ENCODE assay signal across 12 cellular contexts in the genomic region with DNA sequence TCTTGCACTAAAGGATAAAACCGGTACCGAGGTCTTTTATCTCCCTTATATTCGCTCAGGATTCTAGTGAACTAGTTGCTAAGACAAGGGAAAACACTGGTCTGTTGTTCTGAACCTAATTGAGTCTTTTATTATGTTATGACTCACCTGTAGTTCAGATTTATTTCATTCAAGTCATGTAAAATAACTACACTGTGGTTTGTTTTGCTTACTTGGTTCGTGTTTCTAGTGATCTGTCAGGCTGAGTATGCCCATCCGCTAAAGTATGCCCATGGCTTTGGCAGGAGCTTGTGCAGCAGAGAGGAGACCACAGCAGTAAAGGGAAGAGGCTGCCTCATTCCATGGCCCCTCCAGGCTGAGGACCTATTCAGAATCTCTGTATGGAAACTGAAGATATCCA.
DNase-seq lines count a peak whose midpoint lies in the region; ATAC-seq and TF ChIP-seq lines count a peak whose summit lies in the region.
"Had no signal": no experiment of that assay in that cellular context is flagged by ENCODE, and none has a peak within 500 bp of the region (broad histone marks: within the 10 kb centered on the region; RNA-seq: fewer than 3 reads in every experiment).

No MANE protein-coding gene starts in this region.

- H3K4me1 ChIP-seq in right atrium auricular region (peaks cover 0 to 58% of the 10 kb centered on the region in 2 donors), transverse colon (peaks cover 33 to 56% (median 52%) of the 10 kb centered on the region in 4 donors), upper lobe of left lung (peaks cover 24 to 42% (median 32%) of the 10 kb centered on the region in 4 donors), adrenal gland (replicated peaks in 1 of 2) (peaks cover 28 to 54% of the 10 kb centered on the region in 2 donors)

- H3K27me3 Mint-ChIP-seq in T-helper 17 cell: no peaks in the 10 kb centered on the region

- no peaks in the 10 kb centered on the region for H3K9me3 ChIP-seq in right atrium auricular region
- H3K9me3 ChIP-seq in T-helper 17 cell (ENCODE audit: control insufficient read depth, low read length, poor library complexity, severe bottlenecking): no peaks in the 10 kb centered on the region
- H3K9me3 ChIP-seq in transverse colon: no peaks in the 10 kb centered on the region
- no peaks in the 10 kb centered on the region for H3K9me3 ChIP-seq in upper lobe of left lung
- no peaks in the 10 kb centered on the region for H3K9me3 ChIP-seq in adrenal gland (replicated peaks in 1 of 3)

- no peaks in the 10 kb centered on the region for H3K27me3 ChIP-seq in right atrium auricular region
- no peaks in the 10 kb centered on the region for H3K27me3 ChIP-seq in transverse colon
- H3K27me3 ChIP-seq in upper lobe of left lung: no peaks in the 10 kb centered on the region
- no peaks in the 10 kb centered on the region for H3K27me3 ChIP-seq in adrenal gland

- peak; percentile 7 for ATAC-seq in Right ventricle myocardium superior (ENCODE audit: poor library complexity)
- peak; percentile 76 for ATAC-seq in T-helper 17 cell
- no peak for ATAC-seq in upper lobe of left lung (ENCODE audit: low FRiP score in 2 of 2)

- H3K4me1 Mint-ChIP-seq in T-helper 17 cell: peaks cover 41% of the 10 kb centered on the region

- intact Hi-C loops in Right ventricle myocardium superior (cut with DNase I): no loop called here
- intact Hi-C loops in transverse colon (cut with DNase I; ENCODE audit: low total_unique reads): no loop called here
- intact Hi-C loops in adrenal gland (cut with DNase I): no loop called here

- no peak for DNase-seq in Right ventricle myocardium superior
- DNase-seq in right atrium auricular region (ENCODE audit: low spot score): no peak
- DNase-seq in T-helper 17 cell: no peak
- peak; percentile 56 to 68 for DNase-seq in foreskin fibroblast
- DNase-seq in transverse colon: no peak
- DNase-seq in NCI-H146 treated with DMSO at 0.1 percent for 48 hours (lab: John Stamatoyannopoulos, UW; ENCODE audit: unreplicated experiment): no peak
- no peak for DNase-seq in upper lobe of left lung
- no peak for DNase-seq in adrenal gland
- DNase-seq: DND-41; NCI-H226; stimulated activated CD4-positive, alpha-beta T cell treated with anti-CD3 and anti-CD28 coated beads, Interleukin-4, amount 100 ng/mL, for 4 hours; WERI-Rb-1 had no signal

- TF ChIP-seq POLR2A in transverse colon (IDR thresholded peaks at IDR 0.05) (no peak), upper lobe of left lung (IDR thresholded peaks at IDR 0.05) (no peak), adrenal gland (IDR thresholded peaks at IDR 0.05) (no peak)

- WGBS in transverse colon (ENCODE audit: low coverage in 1 of 2), 2 donors: 45 to 57% methylated on average over 5 of the region's 5 CpGs
- 87 to 89% methylated on average over 5 of the region's 5 CpGs for WGBS in upper lobe of left lung, 2 donors
- 63 to 80% (median 67%) methylated on average over 5 of the region's 5 CpGs for WGBS in adrenal gland, 4 donors

- TF ChIP-seq EP300 in transverse colon (IDR thresholded peaks at IDR 0.05; ENCODE audit: low read depth): no peak
- no peak for TF ChIP-seq EP300 in upper lobe of left lung (IDR thresholded peaks at IDR 0.05)

- in situ Hi-C loops in transverse colon (cut with MboI; ENCODE audit: low pct_ligation_motif_present in 1 of 4, low pct_unique_long_range_greater_than_20kb in 1 of 4, low sequenced_read_pairs in 3 of 4): no loop called here

- peak overlapping the region; percentile 53 for H3K4me3 Mint-ChIP-seq in T-helper 17 cell

- H3K36me3 Mint-ChIP-seq in T-helper 17 cell (ENCODE audit: low read depth): peaks cover 3% of the 10 kb centered on the region

- H3K4me3 ChIP-seq in right atrium auricular region: no peak overlapping the region
- H3K4me3 ChIP-seq in foreskin fibroblast (ENCODE audit: low read depth in 1 of 2, low read length in 2 of 2): no peak overlapping the region
- H3K4me3 ChIP-seq in transverse colon: no peak overlapping the region
- H3K4me3 ChIP-seq in upper lobe of left lung: no peak overlapping the region
- H3K4me3 ChIP-seq in adrenal gland: no peak overlapping the region

- H3K27ac ChIP-seq in right atrium auricular region (peak overlapping the region in 1 of 2 donors; percentile 24), transverse colon (peak overlapping the region; percentile 71 to 84 (median 78)), upper lobe of left lung (no peak overlapping the region), adrenal gland (no peak overlapping the region)
- H3K27ac ChIP-seq: WERI-Rb-1 had no signal

- TF ChIP-seq CTCF in right atrium auricular region (IDR thresholded peaks at IDR 0.05): no peak
- TF ChIP-seq CTCF in foreskin fibroblast (IDR thresholded peaks at IDR 0.05; ENCODE audit: low read depth, low read length): no peak
- no peak for TF ChIP-seq CTCF in transverse colon (IDR thresholded peaks at IDR 0.05)
- no peak for TF ChIP-seq CTCF in upper lobe of left lung (IDR thresholded peaks at IDR 0.05)
- TF ChIP-seq CTCF in adrenal gland (IDR thresholded peaks at IDR 0.05): no peak

- H3K36me3 ChIP-seq in right atrium auricular region (no peaks in the 10 kb centered on the region), transverse colon (peaks cover 0 to 4% (median 0%) of the 10 kb centered on the region in 4 donors), upper lobe of left lung (peaks cover 0 to 5% (median 0%) of the 10 kb centered on the region in 4 donors), adrenal gland (replicated peaks in 1 of 2) (peaks cover 0 to 2% of the 10 kb centered on the region in 2 donors)

- peak overlapping the region; percentile 75 for H3K27ac Mint-ChIP-seq in T-helper 17 cell

Comparison
In these comparisons a context has a peak if more than half of its experiments do, and no peak if none do; other contexts are left out.
1. ATAC-seq: peak in Right ventricle myocardium superior (single experiment) and T-helper 17 cell (single experiment); none in upper lobe of left lung (0 of 2).
2. DNase-seq: peak in foreskin fibroblast (2 of 2); none in Right ventricle myocardium superior (single experiment), right atrium auricular region (single experiment), T-helper 17 cell (0 of 3), transverse colon (single experiment), NCI-H146 treated with DMSO at 0.1 percent for 48 hours (single experiment), upper lobe of left lung (0 of 2) and adrenal gland (0 of 7).
3. H3K27ac ChIP-seq: peak in transverse colon (4 of 4); none in upper lobe of left lung (0 of 4) and adrenal gland (0 of 5).